ENCODE assay signal across 24 cellular contexts in genomic region chr1:6410248-6410893, GRCh38. TPM values are rescaled to one million over a fixed set of nuclear protein-coding genes. Genes with fewer than 3 reads are reported as not detected.
"Had no signal": no experiment of that assay in that cellular context is flagged by ENCODE, and none has a peak within 500 bp of the region (broad histone marks: within the 10 kb centered on the region; RNA-seq: fewer than 3 reads in every experiment).

No MANE protein-coding gene starts in this region.

- H3K27ac Mint-ChIP-seq: activated B cell treated with CpG ODN at 0.5 μM for 24 hours; activated CD8-positive, alpha-beta T cell treated with anti-CD3 and anti-CD28 coated beads for 36 hours; activated T-helper 17 cell treated with anti-CD3 and anti-CD28 coated beads, Interleukin-2, amount 50 U/mL, for 72 hours; nephron progenitor cell; stimulated activated naive B cell treated with anti-CD40 and anti-IgM and Interleukin-4, amounts not matched to agents 10 μg/mL and 1 μg/mL and 100 μg/mL, for 72 hours had no signal

- H3K4me3 ChIP-seq: breast epithelium, esophagus muscularis mucosa, heart right ventricle, left lung, lung, ovary, psoas muscle, right atrium auricular region, stomach, thyroid gland had no signal

- ATAC-seq: activated CD8-positive, alpha-beta T cell treated with anti-CD3 and anti-CD28 coated beads for 36 hours; activated T-cell treated with anti-CD3 and anti-CD28 coated beads, Interleukin-2, amount 50 U/mL, for 4 hours; activated T-helper 17 cell treated with anti-CD3 and anti-CD28 coated beads, Interleukin-2, amount 50 U/mL, for 72 hours; heart right ventricle; left lung; psoas muscle; stimulated activated naive B cell treated with anti-CD40 and anti-IgM and Interleukin-4, amounts not matched to agents 10 μg/mL and 1 μg/mL and 100 μg/mL, for 72 hours had no signal

- H3K4me3 Mint-ChIP-seq: activated B cell treated with CpG ODN at 0.5 μM for 24 hours; activated CD8-positive, alpha-beta T cell treated with anti-CD3 and anti-CD28 coated beads for 36 hours; activated T-cell treated with anti-CD3 and anti-CD28 coated beads, Interleukin-2, amount 50 U/mL, for 4 hours; activated T-helper 17 cell treated with anti-CD3 and anti-CD28 coated beads, Interleukin-2, amount 50 U/mL, for 72 hours; nephron progenitor cell; stimulated activated naive B cell treated with anti-CD40 and anti-IgM and Interleukin-4, amounts not matched to agents 10 μg/mL and 1 μg/mL and 100 μg/mL, for 72 hours had no signal

- H3K9me3 ChIP-seq: breast epithelium, esophagus muscularis mucosa, heart right ventricle, left lung, ovary, psoas muscle, right atrium auricular region, stomach, thyroid gland had no signal

- H3K27ac ChIP-seq: breast epithelium, esophagus muscularis mucosa, heart right ventricle, left lung, ovary, psoas muscle, right atrium auricular region, stomach, thyroid gland had no signal

- H3K27me3 ChIP-seq: ovary had no signal

- H3K4me1 ChIP-seq: breast epithelium, left lung, psoas muscle, thyroid gland had no signal

- H3K36me3 Mint-ChIP-seq: stimulated activated naive B cell treated with anti-CD40 and anti-IgM and Interleukin-4, amounts not matched to agents 10 μg/mL and 1 μg/mL and 100 μg/mL, for 72 hours had no signal

- H3K36me3 ChIP-seq: breast epithelium, esophagus muscularis mucosa, heart right ventricle, left lung, ovary, right atrium auricular region, stomach, thyroid gland had no signal

- H3K4me1 Mint-ChIP-seq: activated B cell treated with CpG ODN at 0.5 μM for 24 hours had no signal

- DNase-seq: activated B cell treated with CpG ODN at 0.5 μM for 24 hours; activated CD4-positive, alpha-beta T cell treated with anti-CD3 and anti-CD28 coated beads, Interleukin-2, amount 50 U/mL, for 1 hour; activated CD8-positive, alpha-beta T cell treated with anti-CD3 and anti-CD28 coated beads for 36 hours; activated gamma-delta T cell treated with Interleukin-2 at 50 U/mL for 16 hours; activated naive CD4-positive, alpha-beta T cell treated with anti-CD3 and anti-CD28 coated beads, Interleukin-2, amount 50 U/mL, for 16 hours; activated T-cell treated with anti-CD3 and anti-CD28 coated beads, Interleukin-2, amount 50 U/mL, for 4 hours; central memory CD4-positive, alpha-beta T cell; foreskin melanocyte; heart right ventricle; left lung; nephron progenitor cell; ovary; psoas muscle; stimulated activated CD4-positive, alpha-beta T cell treated with anti-CD3 and anti-CD28 coated beads, Interleukin-15, amount 100 ng/mL, for 24 hours; stimulated activated CD4-positive, alpha-beta T cell treated with anti-CD3 and anti-CD28 coated beads, Interleukin-2, amount 100 ng/mL, for 24 hours; stimulated activated naive B cell treated with anti-CD40 and anti-IgM and Interleukin-4, amounts not matched to agents 10 μg/mL and 1 μg/mL and 100 μg/mL, for 72 hours; stomach; T-helper 2 cell; thyroid gland had no signal

- H3K9me3 Mint-ChIP-seq: activated B cell treated with CpG ODN at 0.5 μM for 24 hours; activated CD8-positive, alpha-beta T cell treated with anti-CD3 and anti-CD28 coated beads for 36 hours; activated T-cell treated with anti-CD3 and anti-CD28 coated beads, Interleukin-2, amount 50 U/mL, for 4 hours; activated T-helper 17 cell treated with anti-CD3 and anti-CD28 coated beads, Interleukin-2, amount 50 U/mL, for 72 hours; nephron progenitor cell; stimulated activated naive B cell treated with anti-CD40 and anti-IgM and Interleukin-4, amounts not matched to agents 10 μg/mL and 1 μg/mL and 100 μg/mL, for 72 hours had no signal

RNA-seq across cellular contexts. Expression of gene HES2, which starts 9.3 kb away (rescaled TPM):
- total RNA-seq: activated B cell treated with CpG ODN at 0.5 μM for 24 hours; activated T-cell treated with anti-CD3 and anti-CD28 coated beads, Interleukin-2, amount 50 U/mL, for 4 hours; esophagus muscularis mucosa; right atrium auricular region; thyroid gland had no signal
- polyA plus RNA-seq: ovary had no signal

RNA-seq across cellular contexts. Expression of gene ESPN, which starts 14.2 kb away (rescaled TPM):
- total RNA-seq: psoas muscle had no signal
